In genomic region chr10:1423676-1424253, GRCh38 we compare ENCODE assay signal across 34 cellular contexts.
"Had no signal": no experiment of that assay in that cellular context is flagged by ENCODE, and none has a peak within 500 bp of the region (broad histone marks: within the 10 kb centered on the region; RNA-seq: fewer than 3 reads in every experiment).

No MANE protein-coding gene starts in this region.

- H2AFZ ChIP-seq: PC-9 had no signal

- H3K36me3 ChIP-seq: ascending aorta, WERI-Rb-1 had no signal

- H3K27ac ChIP-seq: ascending aorta, PC-9, RWPE1, WERI-Rb-1 had no signal

- H3K4me2 ChIP-seq: PC-9 had no signal

- H3K36me3 Mint-ChIP-seq: activated naive CD4-positive, alpha-beta T cell treated with anti-CD3 and anti-CD28 coated beads, Interleukin-2, amount 50 U/mL, for 24 hours; activated naive CD8-positive, alpha-beta T cell treated with anti-CD3 and anti-CD28 coated beads, Interleukin-2, amount 10 ng/mL, durations not matched to agents 7 days and 5 days had no signal

- H3K9me3 Mint-ChIP-seq: activated CD8-positive, alpha-beta T cell treated with anti-CD3 and anti-CD28 coated beads for 36 hours; activated naive CD4-positive, alpha-beta T cell treated with anti-CD3 and anti-CD28 coated beads, Interleukin-2, amount 50 U/mL, for 24 hours; activated naive CD8-positive, alpha-beta T cell treated with anti-CD3 and anti-CD28 coated beads, Interleukin-2, amount 10 ng/mL, durations not matched to agents 7 days and 5 days; activated T-cell treated with anti-CD3 and anti-CD28 coated beads, Interleukin-2, amount 50 U/mL, for 24 hours; activated T-helper 2 cell treated with anti-CD3 and anti-CD28 coated beads, Interferon-gamma antibody, Interleukin-2, Interleukin-4, amounts not matched to agents 10 μg/mL and 5 μg/mL and 100 μg/mL, durations not matched to agents 14 hours and 24 hours and 36 hours had no signal

- H3K27me3 ChIP-seq: ascending aorta had no signal

- H3K4me1 ChIP-seq: ascending aorta had no signal

- H3K9me3 ChIP-seq: ascending aorta had no signal

- H3K4me3 ChIP-seq: ascending aorta, PC-9 had no signal

- ATAC-seq: activated CD8-positive, alpha-beta T cell treated with anti-CD3 and anti-CD28 coated beads for 36 hours; Right ventricle myocardium inferior had no signal

- H3K27ac Mint-ChIP-seq: activated CD8-positive, alpha-beta T cell treated with anti-CD3 and anti-CD28 coated beads for 36 hours; activated naive CD4-positive, alpha-beta T cell treated with anti-CD3 and anti-CD28 coated beads, Interleukin-2, amount 50 U/mL, for 24 hours; activated naive CD8-positive, alpha-beta T cell treated with anti-CD3 and anti-CD28 coated beads, Interleukin-2, amount 10 ng/mL, durations not matched to agents 7 days and 5 days; activated T-cell treated with anti-CD3 and anti-CD28 coated beads, Interleukin-2, amount 50 U/mL, for 24 hours; activated T-helper 2 cell treated with anti-CD3 and anti-CD28 coated beads, Interferon-gamma antibody, Interleukin-2, Interleukin-4, amounts not matched to agents 10 μg/mL and 5 μg/mL and 100 μg/mL, durations not matched to agents 14 hours and 24 hours and 36 hours had no signal

- DNase-seq: activated CD4-positive, alpha-beta T cell treated with anti-CD3 and anti-CD28 coated beads for 1 hour; activated CD4-positive, alpha-beta T cell treated with anti-CD3 and anti-CD28 coated beads for 48 hours; activated CD4-positive, CD25-positive, alpha-beta regulatory T cell; activated CD8-positive, alpha-beta T cell treated with anti-CD3 and anti-CD28 coated beads for 36 hours; activated gamma-delta T cell; activated naive CD4-positive, alpha-beta T cell treated with Interleukin-2 at 50 U/mL for 16 hours; activated naive CD8-positive, alpha-beta T cell treated with anti-CD3 and anti-CD28 coated beads, Interleukin-2, amount 10 ng/mL, durations not matched to agents 7 days and 5 days; activated T-cell treated with anti-CD3 and anti-CD28 coated beads, Interleukin-2, amount 50 U/mL, for 24 hours; amygdala; cerebellar nuclear complex; MM.1S; MV-4-11; NCI-H1092; NCI-H1436 treated with DMSO at 0.1 percent for 48 hours; NCI-H1694 treated with DMSO at 0.1 percent for 48 hours; NCI-H2029; NCI-H2107; NCI-H2171; NCI-H510A; NCI-H526; NCI-H748 treated with DMSO at 0.1 percent for 48 hours; NK-92 treated with Interleukin-12 subunit alpha and Interleukin-12 subunit beta, amount 100 ng/mL, for 24 hours; PC-9; SW 1271; T-helper 1 cell; T-helper 2 cell; T-helper 9 cell; WERI-Rb-1 had no signal

- H3K4me3 Mint-ChIP-seq: activated CD8-positive, alpha-beta T cell treated with anti-CD3 and anti-CD28 coated beads for 36 hours; activated naive CD4-positive, alpha-beta T cell treated with anti-CD3 and anti-CD28 coated beads, Interleukin-2, amount 50 U/mL, for 24 hours; activated naive CD8-positive, alpha-beta T cell treated with anti-CD3 and anti-CD28 coated beads, Interleukin-2, amount 10 ng/mL, durations not matched to agents 7 days and 5 days; activated T-cell treated with anti-CD3 and anti-CD28 coated beads, Interleukin-2, amount 50 U/mL, for 24 hours had no signal

- FAIRE-seq: RCC 7860 had no signal
